In the genomic region with DNA sequence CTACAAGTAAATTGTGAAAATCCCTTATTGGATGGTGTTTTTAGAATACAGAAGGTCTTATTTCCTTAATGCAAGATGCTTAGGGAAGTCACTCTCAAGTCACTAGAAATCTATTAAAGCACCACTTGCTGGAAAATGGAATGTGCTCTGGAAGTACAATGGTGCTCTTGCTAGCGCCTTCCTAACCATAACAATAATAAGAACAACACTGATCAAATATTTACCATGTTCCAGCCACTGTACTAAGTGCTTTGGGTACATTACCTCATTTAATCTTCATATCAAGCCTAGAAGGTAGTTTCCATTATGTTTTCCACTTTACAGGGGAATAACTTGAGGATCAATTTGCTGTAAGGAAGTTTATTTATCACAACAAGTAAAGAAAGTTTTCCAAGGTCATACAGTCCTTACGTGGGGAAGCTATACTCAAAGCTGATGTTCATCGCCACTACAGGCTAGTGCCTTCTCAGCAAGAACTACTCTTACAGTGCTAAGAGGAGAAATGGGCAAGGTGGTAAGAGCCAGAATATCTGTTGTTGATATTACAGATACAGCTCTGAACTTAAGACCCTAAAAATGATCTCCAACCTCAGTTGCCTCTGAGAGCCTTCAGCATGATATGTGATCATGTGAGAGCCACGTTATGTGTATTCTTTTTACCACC, we compare ENCODE assay signal across 2 cellular contexts. TPM values are rescaled to one million over a fixed set of nuclear protein-coding genes. Genes with fewer than 3 reads are reported as not detected.
"Had no signal": no experiment of that assay in that cellular context is flagged by ENCODE, and none has a peak within 500 bp of the region (broad histone marks: within the 10 kb centered on the region; RNA-seq: fewer than 3 reads in every experiment).

No MANE protein-coding gene starts in this region.

RNA-seq across cellular contexts. Expression of a gene that starts 22.1 kb away (rescaled TPM):
- total RNA-seq: G401, GM12878 had no signal
- polyA plus RNA-seq: GM12878 had no signal
